Comparison of ENCODE assay signal across 8 cellular contexts in the genomic region with DNA sequence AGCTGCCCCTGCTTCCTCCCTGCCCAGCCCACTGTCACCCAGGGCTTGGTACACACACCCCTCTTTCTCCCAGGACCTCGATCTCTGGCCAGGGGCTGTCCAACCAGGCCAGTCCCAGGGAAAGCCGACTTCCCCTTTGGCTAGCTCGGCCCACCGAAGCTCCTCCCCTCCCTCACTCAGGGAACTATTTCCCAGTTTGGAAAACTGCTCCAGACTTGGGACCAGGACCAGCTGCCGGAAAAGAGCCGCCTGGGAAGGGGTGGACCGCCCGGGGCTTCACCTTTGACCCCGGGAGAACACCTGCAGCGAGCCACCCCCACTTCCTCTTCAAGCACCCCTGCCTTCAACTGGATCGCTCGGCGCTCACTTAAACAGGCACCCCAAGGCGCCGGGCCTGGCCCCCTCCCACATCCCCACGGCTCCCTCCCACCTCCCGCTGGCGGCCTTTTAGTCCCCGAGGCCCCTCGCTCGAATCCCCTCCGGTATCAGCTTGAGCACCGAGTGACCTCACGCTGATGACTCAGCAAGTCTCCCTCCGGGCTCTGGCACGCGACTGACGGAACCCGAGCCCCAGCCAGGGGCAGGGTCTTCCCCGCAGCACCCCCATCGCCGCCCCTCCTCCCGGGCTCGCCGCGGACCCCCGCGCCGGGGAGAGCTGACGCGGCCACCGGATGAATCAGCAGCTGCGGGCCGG. TPM values are rescaled to one million over a fixed set of nuclear protein-coding genes. Genes with fewer than 3 reads are reported as not detected.
DNase-seq lines count a peak whose midpoint lies in the region; ATAC-seq and TF ChIP-seq lines count a peak whose summit lies in the region.

No MANE protein-coding gene starts in this region.

- intact Hi-C loops in ascending aorta (cut with DNase I): loop anchor here (1.0 to 5.0 kb wide), 6 partner anchors 16 to 224 kb away; a partner anchor contains a TSS
- intact Hi-C loops in right cardiac atrium (cut with DNase I): no loop called here

- DNase-seq in AG09319 (ENCODE audit: extremely low read depth, low read depth) (peak; percentile 65), HuH-7 (ENCODE audit: low spot score) (peak; percentile 83), T-helper 1 cell (peak in 3 of 5 donors; percentile 39 to 60 (median 40)), ascending aorta (ENCODE audit: low spot score in 2 of 2) (peak; percentile 33 to 89), right cardiac atrium (peak; percentile 89 to 93 (median 92)), retinal pigment epithelial cell (ENCODE audit: low read depth) (no peak), NCI-H1694 treated with DMSO at 0.1 percent for 48 hours (lab: John Stamatoyannopoulos, UW) (no peak)

- H3K4me3 ChIP-seq in ascending aorta (peak overlapping the region; percentile 85 to 97), right cardiac atrium (ENCODE audit: low read length) (peak overlapping the region; percentile 92), retinal pigment epithelial cell (ENCODE audit: low read length) (peak overlapping the region; percentile 79)

- H3K9me3 ChIP-seq in ascending aorta (no peaks in the 10 kb centered on the region), right cardiac atrium (ENCODE audit: control insufficient read depth, low read length) (no peaks in the 10 kb centered on the region)

- peak; percentile 31 for ATAC-seq in GM19035 (IDR thresholded peaks at IDR 0.05; ENCODE audit: unreplicated experiment)
- ATAC-seq in right cardiac atrium: peak; percentile 68 to 72

- under 1% methylated on average over 44 of the region's 44 CpGs for WGBS in right cardiac atrium

- TF ChIP-seq CTCF in AG09319 (IDR thresholded peaks at IDR 0.05; ENCODE audit: low read depth, low read length) (no peak), ascending aorta (IDR thresholded peaks at IDR 0.05) (no peak), retinal pigment epithelial cell (conservative IDR thresholded peaks at IDR 0.05; ENCODE audit: low read depth, low read length) (no peak)

- H3K36me3 ChIP-seq in ascending aorta: peaks cover 11 to 12% of the 10 kb centered on the region in 2 donors

- H3K27me3 ChIP-seq in ascending aorta (no peaks in the 10 kb centered on the region), right cardiac atrium (ENCODE audit: control insufficient read depth, insufficient read depth) (no peaks in the 10 kb centered on the region)

- peaks cover 26 to 46% of the 10 kb centered on the region in 2 donors for H3K4me1 ChIP-seq in ascending aorta
- H3K4me1 ChIP-seq in right cardiac atrium (ENCODE audit: control insufficient read depth, insufficient read depth, low read length): peaks cover 22% of the 10 kb centered on the region

- H3K27ac ChIP-seq in ascending aorta (peak overlapping the region; percentile 92 to 93), right cardiac atrium (ENCODE audit: low read length) (peak overlapping the region; percentile 52)

RNA-seq across cellular contexts. Expression of a gene that starts 0.9 kb away (rescaled TPM):
- total RNA-seq in ascending aorta: 28.7 TPM
- 10 to 100 TPM; 16.6 to 28.9 (median 26.0) TPM for total RNA-seq in right cardiac atrium
- polyA plus RNA-seq in right cardiac atrium: 18.4 TPM

RNA-seq across cellular contexts. Expression of a gene that starts 8.6 kb away (rescaled TPM):
- total RNA-seq in ascending aorta (32.6 TPM), right cardiac atrium (10 to 100 TPM in 1 of 4 donors, 1 to 10 TPM in 3; 7.6 to 10.1 (median 8.9) TPM)
- 7.3 TPM for polyA plus RNA-seq in right cardiac atrium

RNA-seq across cellular contexts. Expression of a gene that starts 10.5 kb away (rescaled TPM):
- 31.5 TPM for total RNA-seq in ascending aorta
- total RNA-seq in right cardiac atrium: 1 to 10 TPM; 2.7 to 8.5 (median 6.7) TPM
- polyA plus RNA-seq in right cardiac atrium: 4.3 TPM

RNA-seq across cellular contexts. Expression of a gene that starts 15.4 kb away (rescaled TPM):
- total RNA-seq in ascending aorta (81.1 TPM), right cardiac atrium (10 to 100 TPM; 16.7 to 24.8 (median 18.6) TPM)
- 28.5 TPM for polyA plus RNA-seq in right cardiac atrium

RNA-seq across cellular contexts. Expression of a gene that starts 20.4 kb away (rescaled TPM):
- total RNA-seq in ascending aorta (not detected), right cardiac atrium (1 to 10 TPM in 2 of 4 donors, under 1 TPM in 1, not detected in 1; 0.51 to 1.9 (median 1.4) TPM)
- 1.2 TPM for polyA plus RNA-seq in right cardiac atrium

Comparison
In these comparisons a context has a peak if more than half of its experiments do, and no peak if none do; other contexts are left out.
1. DNase-seq: peak in AG09319 (single experiment), HuH-7 (single experiment), T-helper 1 cell (3 of 5), ascending aorta (2 of 2) and right cardiac atrium (3 of 3); none in retinal pigment epithelial cell (single experiment) and NCI-H1694 treated with DMSO at 0.1 percent for 48 hours (single experiment).
2. Peak in every context shown above with its lines, with median percentiles within 50 percentile points of each other: H3K4me3 ChIP-seq.